Comparison of ENCODE assay signal across 27 cellular contexts in the genomic region with DNA sequence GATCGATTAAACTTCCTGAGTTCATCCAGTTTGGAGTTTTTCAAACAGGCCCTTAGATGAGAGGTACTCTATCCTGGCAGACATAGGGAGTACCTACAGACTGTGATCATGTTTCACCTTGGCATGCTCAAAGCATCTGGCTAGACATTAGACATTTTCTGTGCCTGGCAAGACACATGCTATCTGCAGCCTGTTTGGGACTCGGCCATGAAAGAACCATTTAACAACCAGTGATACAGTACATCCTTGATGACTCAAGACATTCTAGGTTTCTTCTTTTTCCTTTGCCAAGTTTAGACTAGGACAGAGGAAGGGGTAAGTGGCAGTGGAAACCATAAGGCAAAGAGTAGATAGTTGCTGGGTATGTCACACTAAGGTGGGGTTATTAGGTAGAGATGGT.
"Had no signal": no experiment of that assay in that cellular context is flagged by ENCODE, and none has a peak within 500 bp of the region (broad histone marks: within the 10 kb centered on the region; RNA-seq: fewer than 3 reads in every experiment).

No MANE protein-coding gene starts in this region.

- H3K36me3 Mint-ChIP-seq: brain had no signal

- H3K4me1 Mint-ChIP-seq: brain had no signal

- H3K27ac Mint-ChIP-seq: activated CD4-positive, alpha-beta memory T cell treated with anti-CD3 and anti-CD28 coated beads, Interleukin-2, amount 10 ng/mL, durations not matched to agents 7 days and 5 days; activated CD4-positive, alpha-beta T cell treated with anti-CD3 and anti-CD28 coated beads, Interleukin-2, amount 10 ng/mL, durations not matched to agents 24 days and 14 days; activated naive CD4-positive, alpha-beta T cell treated with anti-CD3 and anti-CD28 coated beads for 36 hours; activated T-cell treated with anti-CD3 and anti-CD28 coated beads, Interleukin-2, amount 50 U/mL, for 72 hours; brain; effector memory CD8-positive, alpha-beta T cell; nephron progenitor cell; stimulated activated naive CD8-positive, alpha-beta T cell treated with anti-CD3 and anti-CD28 coated beads, Interleukin-15, Interleukin-2, amounts not matched to agents 100 ng/mL and 50 ng/mL, for 24 hours; T-helper 2 cell treated with Interferon-gamma antibody and Interleukin-4, amounts not matched to agents 5 μg/mL and 100 μg/mL, for 36 hours had no signal

- H3K27me3 ChIP-seq: esophagus muscularis mucosa, heart left ventricle, pancreas, thyroid gland, upper lobe of right lung had no signal

- DNase-seq: activated CD4-positive, alpha-beta memory T cell treated with anti-CD3 and anti-CD28 coated beads, Interleukin-2, amount 10 ng/mL, durations not matched to agents 7 days and 5 days; activated CD4-positive, alpha-beta T cell treated with anti-CD3 and anti-CD28 coated beads, Interleukin-2, amount 10 ng/mL, durations not matched to agents 24 days and 14 days; activated effector memory CD4-positive, alpha-beta T cell treated with Interleukin-2 at 50 U/mL for 16 hours; activated naive CD4-positive, alpha-beta T cell treated with anti-CD3 and anti-CD28 coated beads for 36 hours; activated T-cell treated with anti-CD3 and anti-CD28 coated beads, Interleukin-2, amount 50 U/mL, for 72 hours; aorta; central memory CD4-positive, alpha-beta T cell; dermis blood vessel endothelial cell; effector memory CD8-positive, alpha-beta T cell; heart left ventricle; left colon; mesendoderm; mucosa of descending colon; nephron progenitor cell; pancreas; right cardiac atrium; stimulated activated CD4-positive, alpha-beta T cell treated with anti-CD3 and anti-CD28 coated beads, Interleukin-12 subunit alpha, Interleukin-12 subunit beta, amount 100 ng/mL, for 4 hours; stimulated activated CD4-positive, alpha-beta T cell treated with anti-CD3 and anti-CD28 coated beads, Interleukin-4, amount 100 ng/mL, for 4 hours; substantia nigra; thyroid gland; upper lobe of right lung had no signal

- H3K9me3 Mint-ChIP-seq: activated CD4-positive, alpha-beta memory T cell treated with anti-CD3 and anti-CD28 coated beads, Interleukin-2, amount 10 ng/mL, durations not matched to agents 7 days and 5 days; activated CD4-positive, alpha-beta T cell treated with anti-CD3 and anti-CD28 coated beads, Interleukin-2, amount 10 ng/mL, durations not matched to agents 24 days and 14 days; activated naive CD4-positive, alpha-beta T cell treated with anti-CD3 and anti-CD28 coated beads for 36 hours; activated T-cell treated with anti-CD3 and anti-CD28 coated beads, Interleukin-2, amount 50 U/mL, for 72 hours; effector memory CD8-positive, alpha-beta T cell; nephron progenitor cell; stimulated activated naive CD8-positive, alpha-beta T cell treated with anti-CD3 and anti-CD28 coated beads, Interleukin-15, Interleukin-2, amounts not matched to agents 100 ng/mL and 50 ng/mL, for 24 hours; T-helper 2 cell treated with Interferon-gamma antibody and Interleukin-4, amounts not matched to agents 5 μg/mL and 100 μg/mL, for 36 hours had no signal

- H3K27me3 Mint-ChIP-seq: brain; effector memory CD8-positive, alpha-beta T cell; stimulated activated naive CD8-positive, alpha-beta T cell treated with anti-CD3 and anti-CD28 coated beads, Interleukin-15, Interleukin-2, amounts not matched to agents 100 ng/mL and 50 ng/mL, for 24 hours had no signal

- H3K9me3 ChIP-seq: esophagus muscularis mucosa, heart left ventricle, mucosa of descending colon, pancreas, thyroid gland, upper lobe of right lung had no signal

- FAIRE-seq: islet of Langerhans, pancreas had no signal

- H3K4me3 ChIP-seq: esophagus muscularis mucosa, heart left ventricle, mucosa of descending colon, pancreas, thyroid gland, upper lobe of right lung had no signal

- H3K4me3 Mint-ChIP-seq: activated CD4-positive, alpha-beta memory T cell treated with anti-CD3 and anti-CD28 coated beads, Interleukin-2, amount 10 ng/mL, durations not matched to agents 7 days and 5 days; activated CD4-positive, alpha-beta T cell treated with anti-CD3 and anti-CD28 coated beads, Interleukin-2, amount 10 ng/mL, durations not matched to agents 24 days and 14 days; activated naive CD4-positive, alpha-beta T cell treated with anti-CD3 and anti-CD28 coated beads for 36 hours; activated T-cell treated with anti-CD3 and anti-CD28 coated beads, Interleukin-2, amount 50 U/mL, for 72 hours; brain; effector memory CD8-positive, alpha-beta T cell; nephron progenitor cell; stimulated activated naive CD8-positive, alpha-beta T cell treated with anti-CD3 and anti-CD28 coated beads, Interleukin-15, Interleukin-2, amounts not matched to agents 100 ng/mL and 50 ng/mL, for 24 hours; T-helper 2 cell treated with Interferon-gamma antibody and Interleukin-4, amounts not matched to agents 5 μg/mL and 100 μg/mL, for 36 hours had no signal

- H3K36me3 ChIP-seq: esophagus muscularis mucosa, heart left ventricle, pancreas, thyroid gland, upper lobe of right lung had no signal

- ATAC-seq: activated CD4-positive, CD25-positive, alpha-beta regulatory T cell treated with anti-CD3 and anti-CD28 coated beads, Interleukin-2, amount 50 U/mL, for 24 hours; activated T-cell treated with anti-CD3 and anti-CD28 coated beads, Interleukin-2, amount 50 U/mL, for 72 hours; effector memory CD8-positive, alpha-beta T cell; heart left ventricle; left colon; mucosa of descending colon; pancreas; right cardiac atrium; upper lobe of right lung had no signal
